26 cellular contexts compared by ENCODE assay signal in the genomic region with DNA sequence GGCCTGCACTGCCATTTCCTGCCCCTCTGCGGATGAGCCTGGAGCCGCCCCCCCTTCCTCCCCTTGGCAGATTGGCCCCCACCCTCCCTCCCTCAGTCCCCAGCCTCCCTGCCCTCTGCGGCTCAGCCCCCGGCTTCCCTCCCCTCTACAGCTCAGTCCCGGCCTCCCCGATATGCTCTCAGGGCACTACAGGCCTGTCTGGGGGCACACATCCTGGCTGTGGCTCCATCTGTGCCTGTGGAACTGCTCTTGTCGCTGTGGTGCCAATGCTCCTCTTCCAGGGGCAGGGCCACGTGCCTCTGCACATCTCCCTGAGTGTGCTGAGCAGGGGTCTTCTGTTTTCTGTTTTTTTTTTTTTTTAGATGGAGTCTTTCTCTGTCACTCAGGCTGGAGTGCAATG. TPM values are rescaled to one million over a fixed set of nuclear protein-coding genes. Genes with fewer than 3 reads are reported as not detected.
DNase-seq lines count a peak whose midpoint lies in the region; ATAC-seq and TF ChIP-seq lines count a peak whose summit lies in the region.
"Had no signal": no experiment of that assay in that cellular context is flagged by ENCODE, and none has a peak within 500 bp of the region (broad histone marks: within the 10 kb centered on the region; RNA-seq: fewer than 3 reads in every experiment).

No MANE protein-coding gene starts in this region.

- no peak overlapping the region for H3K4me3 Mint-ChIP-seq in activated CD8-positive, alpha-beta memory T cell treated with anti-CD3 and anti-CD28 coated beads, Interleukin-2, amount 10 ng/mL, durations not matched to agents 7 days and 5 days
- H3K4me3 Mint-ChIP-seq: activated CD4-positive, alpha-beta T cell treated with anti-CD3 and anti-CD28 coated beads, Interleukin-2, amount 10 ng/mL, durations not matched to agents 24 days and 14 days; activated naive CD4-positive, alpha-beta T cell treated with anti-CD3 and anti-CD28 coated beads, Interleukin-2, amount 10 ng/mL, durations not matched to agents 7 days and 5 days; CD4-positive, alpha-beta T cell; endodermal cell; stimulated activated effector memory CD8-positive, alpha-beta T cell treated with anti-CD3 and anti-CD28 coated beads, Interleukin-12 subunit alpha, Interleukin-12 subunit beta, amount 100 ng/mL, for 72 hours had no signal

- no peaks in the 10 kb centered on the region for H3K4me1 Mint-ChIP-seq in activated CD8-positive, alpha-beta memory T cell treated with anti-CD3 and anti-CD28 coated beads, Interleukin-2, amount 10 ng/mL, durations not matched to agents 7 days and 5 days
- H3K4me1 Mint-ChIP-seq: activated CD4-positive, alpha-beta T cell treated with anti-CD3 and anti-CD28 coated beads, Interleukin-2, amount 10 ng/mL, durations not matched to agents 24 days and 14 days; activated naive CD4-positive, alpha-beta T cell treated with anti-CD3 and anti-CD28 coated beads, Interleukin-2, amount 10 ng/mL, durations not matched to agents 7 days and 5 days; endodermal cell; stimulated activated effector memory CD8-positive, alpha-beta T cell treated with anti-CD3 and anti-CD28 coated beads, Interleukin-12 subunit alpha, Interleukin-12 subunit beta, amount 100 ng/mL, for 72 hours had no signal

- H3K27me3 ChIP-seq in heart left ventricle (no peaks in the 10 kb centered on the region), esophagus muscularis mucosa (peaks cover 0 to 18% (median 0%) of the 10 kb centered on the region in 4 donors), prostate gland (replicated peaks; ENCODE audit: insufficient read depth) (peaks cover 2% of the 10 kb centered on the region), tibial artery (no peaks in the 10 kb centered on the region)
- H3K27me3 ChIP-seq: testis had no signal

- H3K27me3 Mint-ChIP-seq in activated CD8-positive, alpha-beta memory T cell treated with anti-CD3 and anti-CD28 coated beads, Interleukin-2, amount 10 ng/mL, durations not matched to agents 7 days and 5 days = no peaks in the 10 kb centered on the region
- H3K27me3 Mint-ChIP-seq: activated CD4-positive, alpha-beta T cell treated with anti-CD3 and anti-CD28 coated beads, Interleukin-2, amount 10 ng/mL, durations not matched to agents 24 days and 14 days had no signal

- no peak for TF ChIP-seq CTCF in heart left ventricle (IDR thresholded peaks at IDR 0.05)
- no peak for TF ChIP-seq CTCF in esophagus muscularis mucosa (IDR thresholded peaks at IDR 0.05)
- no peak for TF ChIP-seq CTCF in prostate gland (IDR thresholded peaks at IDR 0.05)
- TF ChIP-seq CTCF in tibial artery (IDR thresholded peaks at IDR 0.05) = no peak

- H3K27ac ChIP-seq in heart left ventricle (peak overlapping the region; percentile 66 to 95 (median 80)), esophagus muscularis mucosa (replicated peaks in 1 of 4) (peak overlapping the region; percentile 81 to 87 (median 82)), prostate gland (peak overlapping the region; percentile 30 to 38), tibial artery (peak overlapping the region; percentile 89 to 96)
- H3K27ac ChIP-seq: PC-9, testis had no signal

- H3K4me1 ChIP-seq in heart left ventricle (peaks cover 0 to 43% (median 13%) of the 10 kb centered on the region in 12 donors), esophagus muscularis mucosa (peaks cover 32 to 50% (median 47%) of the 10 kb centered on the region in 4 donors), prostate gland (replicated peaks) (no peaks in the 10 kb centered on the region), tibial artery (peaks cover 0 to 68% (median 39%) of the 10 kb centered on the region in 4 donors)
- H3K4me1 ChIP-seq: testis had no signal

- CTCF ChIA-PET in activated CD8-positive, alpha-beta memory T cell treated with anti-CD3 and anti-CD28 coated beads, Interleukin-2, amount 10 ng/mL, durations not matched to agents 7 days and 5 days (lab: Charles Lee) = no interaction called here

- TF ChIP-seq POLR2A in heart left ventricle (IDR thresholded peaks at IDR 0.05) (no peak), esophagus muscularis mucosa (IDR thresholded peaks at IDR 0.05; ENCODE audit: low read depth) (no peak), prostate gland (IDR thresholded peaks at IDR 0.05) (no peak)

- ATAC-seq in heart left ventricle (peak in 3 of 4 donors; percentile 3 to 10 (median 5)), left ventricle myocardium superior (no peak)
- ATAC-seq in activated CD8-positive, alpha-beta memory T cell treated with anti-CD3 and anti-CD28 coated beads, Interleukin-2, amount 10 ng/mL, durations not matched to agents 7 days and 5 days = no peak
- ATAC-seq: stimulated activated effector memory CD8-positive, alpha-beta T cell treated with anti-CD3 and anti-CD28 coated beads, Interleukin-12 subunit alpha, Interleukin-12 subunit beta, amount 100 ng/mL, for 72 hours had no signal

- intact Hi-C loops in heart left ventricle (cut with DNase I) = no loop called here
- intact Hi-C loops in left ventricle myocardium superior (cut with micrococcal nuclease) = no loop called here
- intact Hi-C loops in esophagus muscularis mucosa (cut with DNase I) = no loop called here
- intact Hi-C loops in prostate gland (cut with DNase I) = no loop called here
- intact Hi-C loops in tibial artery (cut with DNase I; ENCODE audit: low total_unique reads) = no loop called here

- H3K36me3 Mint-ChIP-seq in activated CD8-positive, alpha-beta memory T cell treated with anti-CD3 and anti-CD28 coated beads, Interleukin-2, amount 10 ng/mL, durations not matched to agents 7 days and 5 days = peaks cover 2% of the 10 kb centered on the region
- H3K36me3 Mint-ChIP-seq: activated naive CD4-positive, alpha-beta T cell treated with anti-CD3 and anti-CD28 coated beads, Interleukin-2, amount 10 ng/mL, durations not matched to agents 7 days and 5 days; stimulated activated effector memory CD8-positive, alpha-beta T cell treated with anti-CD3 and anti-CD28 coated beads, Interleukin-12 subunit alpha, Interleukin-12 subunit beta, amount 100 ng/mL, for 72 hours had no signal

- no peak overlapping the region for H3K4me3 ChIP-seq in heart left ventricle
- H3K4me3 ChIP-seq in esophagus muscularis mucosa = no peak overlapping the region
- H3K4me3 ChIP-seq in prostate gland = no peak overlapping the region
- H3K4me3 ChIP-seq in tibial artery = no peak overlapping the region
- H3K4me3 ChIP-seq: PC-9, testis had no signal

- DNase-seq in heart left ventricle = peak in 1 of 5 donors; percentile 55
- no peak for DNase-seq in left ventricle myocardium superior
- DNase-seq in esophagus muscularis mucosa (ENCODE audit: extremely low spot score) = no peak
- DNase-seq in prostate gland (ENCODE audit: low spot score) = no peak
- DNase-seq in tibial artery = no peak
- no peak for DNase-seq in DMS153 treated with DMSO at 0.1 percent for 48 hours (lab: John Stamatoyannopoulos, UW; ENCODE audit: unreplicated experiment)
- DNase-seq in NAMALWA (ENCODE audit: low spot score) = no peak
- no peak for DNase-seq in activated CD8-positive, alpha-beta memory T cell treated with anti-CD3 and anti-CD28 coated beads, Interleukin-2, amount 10 ng/mL, durations not matched to agents 7 days and 5 days
- DNase-seq: 8988T; activated CD4-positive, alpha-beta T cell treated with anti-CD3 and anti-CD28 coated beads, Interleukin-2, amount 10 ng/mL, durations not matched to agents 24 days and 14 days; activated naive CD4-positive, alpha-beta T cell treated with anti-CD3 and anti-CD28 coated beads, Interleukin-2, amount 10 ng/mL, durations not matched to agents 7 days and 5 days; CD4-positive, alpha-beta T cell; cortex of kidney; endodermal cell; naive B cell; NCI-H1694 treated with DMSO at 0.1 percent for 48 hours; NCI-H2171; NCI-H524; nucleus accumbens; SHP77; stimulated activated CD4-positive, alpha-beta T cell treated with anti-CD3 and anti-CD28 coated beads, Interleukin-12 subunit alpha, Interleukin-12 subunit beta, amount 100 ng/mL, for 4 hours; stimulated activated CD4-positive, alpha-beta T cell treated with anti-CD3 and anti-CD28 coated beads, Interleukin-4, amount 100 ng/mL, for 24 hours; T1000; testis had no signal

- peaks cover 0 to 2% (median 0%) of the 10 kb centered on the region in 9 donors for H3K36me3 ChIP-seq in heart left ventricle
- no peaks in the 10 kb centered on the region for H3K36me3 ChIP-seq in esophagus muscularis mucosa
- H3K36me3 ChIP-seq in prostate gland = no peaks in the 10 kb centered on the region
- no peaks in the 10 kb centered on the region for H3K36me3 ChIP-seq in tibial artery

- no peak for TF ChIP-seq EP300 in esophagus muscularis mucosa (IDR thresholded peaks at IDR 0.05)

- H3K9me3 ChIP-seq in heart left ventricle (no peaks in the 10 kb centered on the region), esophagus muscularis mucosa (no peaks in the 10 kb centered on the region), prostate gland (no peaks in the 10 kb centered on the region), tibial artery (no peaks in the 10 kb centered on the region)
- H3K9me3 ChIP-seq: testis had no signal

- no peak overlapping the region for H3K27ac Mint-ChIP-seq in activated CD8-positive, alpha-beta memory T cell treated with anti-CD3 and anti-CD28 coated beads, Interleukin-2, amount 10 ng/mL, durations not matched to agents 7 days and 5 days
- H3K27ac Mint-ChIP-seq: activated CD4-positive, alpha-beta T cell treated with anti-CD3 and anti-CD28 coated beads, Interleukin-2, amount 10 ng/mL, durations not matched to agents 24 days and 14 days; CD4-positive, alpha-beta T cell; endodermal cell; stimulated activated effector memory CD8-positive, alpha-beta T cell treated with anti-CD3 and anti-CD28 coated beads, Interleukin-12 subunit alpha, Interleukin-12 subunit beta, amount 100 ng/mL, for 72 hours had no signal

- 45 to 83% (median 51%) methylated on average over 4 to 8 of the region's 8 CpGs for WGBS in heart left ventricle, 4 donors
- 77% methylated on average over 8 of the region's 8 CpGs for WGBS in esophagus muscularis mucosa
- WGBS in prostate gland = 91% methylated on average over 8 of the region's 8 CpGs

- no peaks in the 10 kb centered on the region for H3K9me3 Mint-ChIP-seq in activated CD8-positive, alpha-beta memory T cell treated with anti-CD3 and anti-CD28 coated beads, Interleukin-2, amount 10 ng/mL, durations not matched to agents 7 days and 5 days (ENCODE audit: low read depth)
- H3K9me3 Mint-ChIP-seq: activated CD4-positive, alpha-beta T cell treated with anti-CD3 and anti-CD28 coated beads, Interleukin-2, amount 10 ng/mL, durations not matched to agents 24 days and 14 days had no signal

RNA-seq across cellular contexts. Expression of a gene that starts 39.0 kb away (rescaled TPM):
- total RNA-seq in heart left ventricle (100 to 1,000 TPM; 329 to 774 (median 572) TPM), left ventricle myocardium superior (442 TPM), esophagus muscularis mucosa (10 to 100 TPM in 2 of 4 donors, 1 to 10 TPM in 2; 6.9 to 26.2 (median 11.0) TPM), prostate gland (1 to 10 TPM; 3.7 to 3.9 TPM)
- 100 to 1,000 TPM; 160 to 252 TPM for polyA plus RNA-seq in heart left ventricle
- total RNA-seq in activated CD8-positive, alpha-beta memory T cell treated with anti-CD3 and anti-CD28 coated beads, Interleukin-2, amount 10 ng/mL, durations not matched to agents 7 days and 5 days = 1 to 10 TPM in 1 of 2 experiments, under 1 TPM in 1; 0.96 to 1.3 TPM

RNA-seq across cellular contexts. Expression of a gene that starts 50.4 kb away (rescaled TPM):
- total RNA-seq in heart left ventricle = under 1 TPM in 7 of 9 donors, not detected in 2; 0.36 to 1.00 (median 0.61) TPM
- polyA plus RNA-seq in heart left ventricle = 1 to 10 TPM; 1.3 to 3.5 TPM
- total RNA-seq in left ventricle myocardium superior = 0.94 TPM
- 10 to 100 TPM in 2 of 4 donors, 1 to 10 TPM in 2; 6.4 to 11.7 (median 8.7) TPM for total RNA-seq in esophagus muscularis mucosa
- 10 to 100 TPM; 23.5 to 43.1 TPM for total RNA-seq in prostate gland
- not detected for total RNA-seq in activated CD8-positive, alpha-beta memory T cell treated with anti-CD3 and anti-CD28 coated beads, Interleukin-2, amount 10 ng/mL, durations not matched to agents 7 days and 5 days
- total RNA-seq: activated CD4-positive, alpha-beta T cell treated with anti-CD3 and anti-CD28 coated beads, Interleukin-2, amount 10 ng/mL, durations not matched to agents 24 days and 14 days had no signal

Comparison
In these comparisons a context has a peak if more than half of its experiments do, and no peak if none do; other contexts are left out.
1. ATAC-seq: peak in heart left ventricle (3 of 4); none in left ventricle myocardium superior (single experiment) and activated CD8-positive, alpha-beta memory T cell treated with anti-CD3 and anti-CD28 coated beads, Interleukin-2, amount 10 ng/mL, durations not matched to agents 7 days and 5 days (single experiment).
2. H3K27ac ChIP-seq: peak in every context shown above with its lines; median percentile 92 in tibial artery; 82 in esophagus muscularis mucosa; 80 in heart left ventricle; 34 in prostate gland.
3. RNA of a gene that starts 39.0 kb away (total RNA-seq): 329 to 774 TPM in heart left ventricle and 442 TPM in left ventricle myocardium superior (single experiment); 6.9 to 26.2 TPM in esophagus muscularis mucosa, 3.7 to 3.9 TPM in prostate gland and 0.96 to 1.3 TPM in activated CD8-positive, alpha-beta memory T cell treated with anti-CD3 and anti-CD28 coated beads, Interleukin-2, amount 10 ng/mL, durations not matched to agents 7 days and 5 days; every median in the first group is over 10 times any median in the second.